In genomic region chr12:54404061-54405004, GRCh38 we compare ENCODE assay signal across 8 cellular contexts. TPM values are rescaled to one million over a fixed set of nuclear protein-coding genes. Genes with fewer than 3 reads are reported as not detected.
DNase-seq lines count a peak whose midpoint lies in the region; ATAC-seq and TF ChIP-seq lines count a peak whose summit lies in the region.

No MANE protein-coding gene starts in this region.

- peak overlapping the region; percentile 18 for H3K27ac Mint-ChIP-seq in activated CD8-positive, alpha-beta T cell treated with anti-CD3 and anti-CD28 coated beads, Interleukin-2, amount 10 ng/mL, durations not matched to agents 7 days and 5 days

- DNase-seq in SIG-M5 treated with dmso at 0.1 percent for 504 hours (lab: John Stamatoyannopoulos, UW; ENCODE audit: unreplicated experiment) (peak; percentile 53), SIG-M5 (lab: John Stamatoyannopoulos, UW) (no peak), NCI-H1930 (lab: John Stamatoyannopoulos, UW) (peak; percentile 28 to 53), epithelial cell of proximal tubule (ENCODE audit: low read depth) (no peak), GOT3 (lab: John Stamatoyannopoulos, UW) (no peak)
- peak; percentile 73 for DNase-seq in activated CD8-positive, alpha-beta T cell treated with anti-CD3 and anti-CD28 coated beads, Interleukin-2, amount 10 ng/mL, durations not matched to agents 7 days and 5 days

- H3K27ac ChIP-seq in neutrophil, result peak overlapping the region; percentile 43

- peaks cover 73% of the 10 kb centered on the region for H3K36me3 Mint-ChIP-seq in activated CD8-positive, alpha-beta T cell treated with anti-CD3 and anti-CD28 coated beads, Interleukin-2, amount 10 ng/mL, durations not matched to agents 7 days and 5 days (ENCODE audit: low read depth)

- no peaks in the 10 kb centered on the region for H3K27me3 Mint-ChIP-seq in activated CD8-positive, alpha-beta T cell treated with anti-CD3 and anti-CD28 coated beads, Interleukin-2, amount 10 ng/mL, durations not matched to agents 7 days and 5 days (ENCODE audit: low read depth)

- TF ChIP-seq CTCF in epithelial cell of proximal tubule (conservative IDR thresholded peaks at IDR 0.05; ENCODE audit: low read depth, low read length), result peak; percentile 98
- peak; percentile 94 for TF ChIP-seq CTCF in neutrophil (IDR thresholded peaks at IDR 0.05)

- H3K36me3 ChIP-seq in neutrophil, result peaks cover 100% of the 10 kb centered on the region

- no peaks in the 10 kb centered on the region for H3K9me3 Mint-ChIP-seq in activated CD8-positive, alpha-beta T cell treated with anti-CD3 and anti-CD28 coated beads, Interleukin-2, amount 10 ng/mL, durations not matched to agents 7 days and 5 days (ENCODE audit: insufficient read depth)

- CTCF ChIA-PET in activated CD8-positive, alpha-beta T cell treated with anti-CD3 and anti-CD28 coated beads, Interleukin-2, amount 10 ng/mL, durations not matched to agents 7 days and 5 days (lab: Charles Lee), result interaction anchor here (0.6 to 12.3 kb wide), 22 partner anchors 8 to 179 kb away, joined by 3 to 505 read pairs (median 4); partner anchors contain the start of genes CBX5, HNRNPA1, ITGA5 and NCKAP1L

- H3K4me3 ChIP-seq in epithelial cell of proximal tubule (ENCODE audit: low read depth, low read length) (no peak overlapping the region), neutrophil (ENCODE audit: low read depth in 1 of 2, low read length in 1 of 2) (no peak overlapping the region)

- H3K27me3 ChIP-seq in neutrophil, result no peaks in the 10 kb centered on the region

- POLR2A ChIA-PET in activated CD8-positive, alpha-beta T cell treated with anti-CD3 and anti-CD28 coated beads, Interleukin-2, amount 10 ng/mL, durations not matched to agents 7 days and 5 days (lab: Charles Lee), result no interaction called here

- peaks cover 8% of the 10 kb centered on the region for H3K4me1 Mint-ChIP-seq in activated CD8-positive, alpha-beta T cell treated with anti-CD3 and anti-CD28 coated beads, Interleukin-2, amount 10 ng/mL, durations not matched to agents 7 days and 5 days (ENCODE audit: low read depth)

- H3K4me3 Mint-ChIP-seq in activated CD8-positive, alpha-beta T cell treated with anti-CD3 and anti-CD28 coated beads, Interleukin-2, amount 10 ng/mL, durations not matched to agents 7 days and 5 days, result no peak overlapping the region

- H3K4me1 ChIP-seq in neutrophil (ENCODE audit: control insufficient read depth in 1 of 2, insufficient read depth in 1 of 2, low read depth in 1 of 2, low read length in 1 of 2), result peaks cover 6 to 13% of the 10 kb centered on the region in 2 experiments

- ATAC-seq in activated CD8-positive, alpha-beta T cell treated with anti-CD3 and anti-CD28 coated beads, Interleukin-2, amount 10 ng/mL, durations not matched to agents 7 days and 5 days, result peak; percentile 58
- ATAC-seq in HG03095 (IDR thresholded peaks at IDR 0.05; ENCODE audit: unreplicated experiment), result no peak

- no peaks in the 10 kb centered on the region for H3K9me3 ChIP-seq in neutrophil

RNA-seq across cellular contexts. Expression of gene ITGA5, which starts 14.7 kb away (rescaled TPM):
- total RNA-seq in activated CD8-positive, alpha-beta T cell treated with anti-CD3 and anti-CD28 coated beads, Interleukin-2, amount 10 ng/mL, durations not matched to agents 7 days and 5 days, result 10 to 100 TPM; 65.0 to 69.1 TPM
- 84.4 and 116 TPM in 2 replicates for total RNA-seq in epithelial cell of proximal tubule

RNA-seq across cellular contexts. Expression of gene ZNF385A, which starts 19.8 kb away (rescaled TPM):
- total RNA-seq in activated CD8-positive, alpha-beta T cell treated with anti-CD3 and anti-CD28 coated beads, Interleukin-2, amount 10 ng/mL, durations not matched to agents 7 days and 5 days, result under 1 TPM; 0.55 to 0.74 TPM
- 3.9 and 4.3 TPM in 2 replicates for total RNA-seq in epithelial cell of proximal tubule

RNA-seq across cellular contexts. Expression of gene GPR84, which starts 40.0 kb away (rescaled TPM):
- under 1 TPM; 0.32 to 0.57 TPM for total RNA-seq in activated CD8-positive, alpha-beta T cell treated with anti-CD3 and anti-CD28 coated beads, Interleukin-2, amount 10 ng/mL, durations not matched to agents 7 days and 5 days
- not detected in 2 replicates for total RNA-seq in epithelial cell of proximal tubule

Comparison
In these comparisons a context has a peak if more than half of its experiments do, and no peak if none do; other contexts are left out.
1. DNase-seq: peak in SIG-M5 treated with dmso at 0.1 percent for 504 hours (single experiment), NCI-H1930 (2 of 2) and activated CD8-positive, alpha-beta T cell treated with anti-CD3 and anti-CD28 coated beads, Interleukin-2, amount 10 ng/mL, durations not matched to agents 7 days and 5 days (single experiment); none in SIG-M5 (single experiment), epithelial cell of proximal tubule (single experiment) and GOT3 (single experiment).